8 cellular contexts compared by ENCODE assay signal in the genomic region with DNA sequence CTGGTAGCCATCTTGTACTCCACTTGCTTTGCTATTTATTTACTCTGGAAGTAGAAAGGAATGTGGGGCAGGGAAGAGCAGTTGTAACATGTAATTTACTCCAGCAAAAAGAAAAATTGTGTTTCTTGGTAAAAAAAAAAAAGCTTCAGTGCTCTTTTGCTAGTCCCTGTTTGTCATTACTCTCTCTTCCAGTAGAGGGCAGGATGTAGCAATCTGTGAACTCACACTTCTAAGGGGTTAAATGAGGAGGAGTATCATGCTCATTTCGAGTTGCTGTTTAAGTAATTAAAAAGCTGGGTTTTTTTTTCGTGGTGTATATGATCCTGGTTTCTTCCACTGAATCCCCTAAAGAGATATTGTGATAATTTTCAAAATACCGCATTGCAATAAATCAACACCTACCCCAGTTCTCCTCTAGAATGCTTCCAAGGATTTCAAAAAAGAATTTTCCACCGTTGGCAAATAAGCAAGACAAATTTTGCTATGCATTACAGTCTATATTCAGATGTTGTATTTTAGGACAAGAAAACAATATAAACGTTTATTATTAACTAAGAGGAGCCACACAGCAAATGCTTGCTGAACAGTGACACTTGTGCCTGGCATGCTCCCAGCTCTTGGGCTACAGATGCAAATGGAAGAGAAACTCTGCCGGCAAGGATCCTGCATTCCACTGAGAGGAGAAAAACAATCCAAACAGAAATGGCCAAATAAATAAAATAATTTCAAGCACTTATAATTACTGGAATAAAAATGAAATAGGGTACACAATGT.
A peak's percentile ranks its signal among the peaks of the same experiment; 100 is the strongest.
DNase-seq lines count a peak whose midpoint lies in the region; ATAC-seq and TF ChIP-seq lines count a peak whose summit lies in the region.

No MANE protein-coding gene starts in this region.

- ATAC-seq in GM19452 (IDR thresholded peaks at IDR 0.05; ENCODE audit: unreplicated experiment), result peak; percentile 69
- ATAC-seq in activated CD4-positive, CD25-positive, alpha-beta regulatory T cell treated with anti-CD3 and anti-CD28 coated beads, Interleukin-2, amount 50 U/mL, for 24 hours, result no peak

- H4K20me1 ChIP-seq in BLaER1 (no peaks in the 10 kb centered on the region), Karpas-422 (ENCODE audit: insufficient read depth, low read depth, low read length) (no peaks in the 10 kb centered on the region), fibroblast of lung (ENCODE audit: control insufficient read depth, extremely low read depth, insufficient read depth, low read length) (no peaks in the 10 kb centered on the region)

- H3K27me3 ChIP-seq in BLaER1 (no peaks in the 10 kb centered on the region), Karpas-422 (ENCODE audit: low read length) (no peaks in the 10 kb centered on the region), fibroblast of lung (ENCODE audit: control insufficient read depth, insufficient read depth, low read length) (no peaks in the 10 kb centered on the region), prostate gland (replicated peaks; ENCODE audit: insufficient read depth) (no peaks in the 10 kb centered on the region)

- intact Hi-C loops in prostate gland (cut with DNase I), result no loop called here
- intact Hi-C loops in activated naive CD4-positive, alpha-beta T cell treated with anti-CD3 and anti-CD28 coated beads for 36 hours (cut with micrococcal nuclease), result loop anchor here (5.0 kb wide), 3 partner anchors 483 to 948 kb away; no protein-coding TSS in a partner anchor

- no peak overlapping the region for H3K9ac ChIP-seq in BLaER1
- peak overlapping the region; percentile 51 for H3K9ac ChIP-seq in Karpas-422 (ENCODE audit: low read length)
- H3K9ac ChIP-seq in fibroblast of lung (ENCODE audit: insufficient read depth, low read length), result no peak overlapping the region

- CTCF ChIA-PET in activated naive CD4-positive, alpha-beta T cell treated with anti-CD3 and anti-CD28 coated beads for 36 hours (lab: Charles Lee), result interaction anchor here (0.6 to 1.0 kb wide), 5 partner anchors 9 to 892 kb away, joined by 3 to 6 read pairs (median 3); no protein-coding TSS in a partner anchor

- TF ChIP-seq CTCF in fibroblast of lung (conservative IDR thresholded peaks at IDR 0.05 in 1 of 2, IDR thresholded peaks at IDR 0.05 in 1 of 2; ENCODE audit: low read depth in 1 of 2, low read length in 2 of 2) (peak; percentile 56 to 91), prostate gland (IDR thresholded peaks at IDR 0.05) (peak in 3 of 4 experiments; percentile 37 to 60 (median 38))

- H3K9me3 Mint-ChIP-seq in activated naive CD4-positive, alpha-beta T cell treated with anti-CD3 and anti-CD28 coated beads for 36 hours, result peaks cover 3% of the 10 kb centered on the region

- H3K36me3 ChIP-seq in BLaER1 (no peaks in the 10 kb centered on the region), Karpas-422 (ENCODE audit: insufficient read depth, low read length) (no peaks in the 10 kb centered on the region), fibroblast of lung (ENCODE audit: control insufficient read depth, insufficient read depth, low read length) (no peaks in the 10 kb centered on the region), prostate gland (no peaks in the 10 kb centered on the region)

- H3K27me3 Mint-ChIP-seq in activated naive CD4-positive, alpha-beta T cell treated with anti-CD3 and anti-CD28 coated beads for 36 hours (ENCODE audit: low read depth), result no peaks in the 10 kb centered on the region

- H3K36me3 Mint-ChIP-seq in activated naive CD4-positive, alpha-beta T cell treated with anti-CD3 and anti-CD28 coated beads for 36 hours (ENCODE audit: low read depth), result no peaks in the 10 kb centered on the region

- no peak overlapping the region for H3K27ac Mint-ChIP-seq in activated naive CD4-positive, alpha-beta T cell treated with anti-CD3 and anti-CD28 coated beads for 36 hours

- DNase-seq in Karpas-422 (peak; percentile 95), RKO (ENCODE audit: low spot score) (peak; percentile 59), fibroblast of lung (ENCODE audit: low read depth in 2 of 2) (peak; percentile 56 to 79), prostate gland (ENCODE audit: low spot score) (no peak)
- DNase-seq in activated naive CD4-positive, alpha-beta T cell treated with anti-CD3 and anti-CD28 coated beads for 36 hours, result no peak

- TF ChIP-seq POLR2A in prostate gland (IDR thresholded peaks at IDR 0.05), result no peak

- no peak overlapping the region for H3K4me3 Mint-ChIP-seq in activated naive CD4-positive, alpha-beta T cell treated with anti-CD3 and anti-CD28 coated beads for 36 hours

- H3K4me3 ChIP-seq in BLaER1, result no peak overlapping the region
- peak overlapping the region; percentile 17; the same call in 1 of the 2 replicates for H3K4me3 ChIP-seq in Karpas-422 (ENCODE audit: low read length)
- H3K4me3 ChIP-seq in fibroblast of lung (replicated peaks in 1 of 4; ENCODE audit: control extremely low read depth in 1 of 4, insufficient read depth in 1 of 4, low read depth in 3 of 4, low read length in 4 of 4), result no peak overlapping the region
- no peak overlapping the region for H3K4me3 ChIP-seq in prostate gland

- H3K4me1 Mint-ChIP-seq in activated naive CD4-positive, alpha-beta T cell treated with anti-CD3 and anti-CD28 coated beads for 36 hours (ENCODE audit: low read depth), result no peaks in the 10 kb centered on the region

- H3K4me2 ChIP-seq in BLaER1 (peak overlapping the region; percentile 36; the same call in 1 of the 2 replicates), Karpas-422 (ENCODE audit: low read depth, low read length, poor library complexity, severe bottlenecking) (peak overlapping the region; percentile 61), fibroblast of lung (ENCODE audit: extremely low read depth, insufficient read depth, low read length) (no peak overlapping the region)

- H3K79me2 ChIP-seq in Karpas-422 (ENCODE audit: low read length) (no peaks in the 10 kb centered on the region), fibroblast of lung (ENCODE audit: control insufficient read depth, insufficient read depth, low read length) (no peaks in the 10 kb centered on the region)

- H3K9me2 ChIP-seq in Karpas-422 (replicated peaks; ENCODE audit: insufficient read depth, low read length), result no peaks in the 10 kb centered on the region

- H3K27ac ChIP-seq in BLaER1, result no peak overlapping the region
- H3K27ac ChIP-seq in Karpas-422 (ENCODE audit: low read length), result peak overlapping the region; percentile 95
- H3K27ac ChIP-seq in fibroblast of lung (ENCODE audit: insufficient read depth, low read length), result no peak overlapping the region
- H3K27ac ChIP-seq in prostate gland, result no peak overlapping the region

- WGBS in prostate gland, result 4% methylated on average over 6 of the region's 6 CpGs

- peaks cover 31% of the 10 kb centered on the region for H3K4me1 ChIP-seq in BLaER1
- peaks cover 78% of the 10 kb centered on the region for H3K4me1 ChIP-seq in Karpas-422 (ENCODE audit: low read length)
- no peaks in the 10 kb centered on the region for H3K4me1 ChIP-seq in fibroblast of lung (ENCODE audit: control insufficient read depth, extremely low read depth, insufficient read depth, low read length)
- H3K4me1 ChIP-seq in prostate gland (replicated peaks), result peaks cover 3% of the 10 kb centered on the region

- 0 out of 2 replicates have a peak overlapping the region, but pooled peaks have one; percentile 1 for H2AFZ ChIP-seq in Karpas-422 (ENCODE audit: low read length)
- no peak overlapping the region for H2AFZ ChIP-seq in fibroblast of lung (ENCODE audit: low read length)

- H3K9me3 ChIP-seq in BLaER1 (no peaks in the 10 kb centered on the region), Karpas-422 (ENCODE audit: low read length) (no peaks in the 10 kb centered on the region), fibroblast of lung (ENCODE audit: control insufficient read depth, insufficient read depth, low read depth, low read length) (no peaks in the 10 kb centered on the region), prostate gland (no peaks in the 10 kb centered on the region)

Comparison
In these comparisons a context has a peak if more than half of its experiments do, and no peak if none do; other contexts are left out.
1. DNase-seq: peak in Karpas-422 (single experiment), RKO (single experiment) and fibroblast of lung (2 of 2); none in prostate gland (single experiment) and activated naive CD4-positive, alpha-beta T cell treated with anti-CD3 and anti-CD28 coated beads for 36 hours (single experiment).